Comparison of ENCODE assay signal across 1 cellular context in genomic region chr13:97431365-97431764, GRCh38.
TF ChIP-seq lines count a peak whose summit lies in the region.

No MANE protein-coding gene starts in this region.

TF ChIP-seq in GM23338, 12 proteins besides CTCF, POLR2A, EP300 and RAD21 (continued from another document):
- TF ChIP-seq ZNF462 (CRISPR knock-in tag; IDR thresholded peaks at IDR 0.05) (no peak), EZH2phosphoT487 (IDR thresholded peaks at IDR 0.05; ENCODE audit: unreplicated experiment) (no peak), EZH2 (IDR thresholded peaks at IDR 0.05; ENCODE audit: low read depth, unreplicated experiment) (no peak), CREB1 (CRISPR knock-in tag; IDR thresholded peaks at IDR 0.05; ENCODE audit: low read depth) (no peak), STAT1 (IDR thresholded peaks at IDR 0.05; ENCODE audit: unreplicated experiment) (no peak), ZNF331 (CRISPR knock-in tag; IDR thresholded peaks at IDR 0.05; ENCODE audit: low read depth) (no peak), NANOG (IDR thresholded peaks at IDR 0.05; ENCODE audit: borderline replicate concordance) (no peak)
TF ChIP-seq in GM23338: peak in this region for 0.
